In genomic region chr16:56316545-56316944, GRCh38 we compare ENCODE assay signal across 14 cellular contexts.
"Had no signal": no experiment of that assay in that cellular context is flagged by ENCODE, and none has a peak within 500 bp of the region (broad histone marks: within the 10 kb centered on the region; RNA-seq: fewer than 3 reads in every experiment).

No MANE protein-coding gene starts in this region.

- H3K27ac ChIP-seq: colonic mucosa, esophagus squamous epithelium, parathyroid adenoma, transverse colon, vagina had no signal

- DNase-seq: activated CD4-positive, alpha-beta memory T cell treated with anti-CD3 and anti-CD28 coated beads for 36 hours; activated naive CD4-positive, alpha-beta T cell treated with anti-CD3 and anti-CD28 coated beads, Interleukin-2, amount 10 ng/mL, durations not matched to agents 7 days and 5 days; activated T-cell treated with anti-CD3 and anti-CD28 coated beads, Interleukin-2, amount 50 U/mL, for 24 hours; colonic mucosa; effector CD4-positive, alpha-beta T cell; esophagus squamous epithelium; mesenchymal stem cell; stimulated activated CD4-positive, alpha-beta T cell treated with anti-CD3 and anti-CD28 coated beads, Interleukin-2, amount 100 ng/mL, for 48 hours; T-cell; transverse colon had no signal

- ATAC-seq: stimulated activated memory B cell treated with anti-CD40 and anti-IgM and Interleukin-4, amounts not matched to agents 10 μg/mL and 1 μg/mL and 100 μg/mL, for 72 hours; T-cell had no signal

- H3K9ac ChIP-seq: parathyroid adenoma had no signal

- H3K4me1 ChIP-seq: colonic mucosa, parathyroid adenoma had no signal

- H2AFZ ChIP-seq: parathyroid adenoma had no signal

- H3K27me3 ChIP-seq: colonic mucosa, transverse colon, vagina had no signal

- H3K4me3 ChIP-seq: colonic mucosa, esophagus squamous epithelium, transverse colon, vagina had no signal

- H3K9me3 ChIP-seq: colonic mucosa, esophagus squamous epithelium, transverse colon, vagina had no signal

- H3K36me3 ChIP-seq: colonic mucosa, esophagus squamous epithelium, transverse colon, vagina had no signal

- H3K4me1 Mint-ChIP-seq: nephron had no signal

- H3K9me3 Mint-ChIP-seq: activated CD4-positive, alpha-beta memory T cell treated with anti-CD3 and anti-CD28 coated beads for 36 hours; activated naive CD4-positive, alpha-beta T cell treated with anti-CD3 and anti-CD28 coated beads, Interleukin-2, amount 10 ng/mL, durations not matched to agents 7 days and 5 days; activated T-cell treated with anti-CD3 and anti-CD28 coated beads, Interleukin-2, amount 50 U/mL, for 24 hours; nephron; stimulated activated memory B cell treated with anti-CD40 and anti-IgM and Interleukin-4, amounts not matched to agents 10 μg/mL and 1 μg/mL and 100 μg/mL, for 72 hours; T-cell had no signal

- H3K27me3 Mint-ChIP-seq: activated CD4-positive, alpha-beta memory T cell treated with anti-CD3 and anti-CD28 coated beads for 36 hours had no signal

- H3K27ac Mint-ChIP-seq: activated CD4-positive, alpha-beta memory T cell treated with anti-CD3 and anti-CD28 coated beads for 36 hours; activated naive CD4-positive, alpha-beta T cell treated with anti-CD3 and anti-CD28 coated beads, Interleukin-2, amount 10 ng/mL, durations not matched to agents 7 days and 5 days; activated T-cell treated with anti-CD3 and anti-CD28 coated beads, Interleukin-2, amount 50 U/mL, for 24 hours; nephron; stimulated activated memory B cell treated with anti-CD40 and anti-IgM and Interleukin-4, amounts not matched to agents 10 μg/mL and 1 μg/mL and 100 μg/mL, for 72 hours; T-cell had no signal

- H3K4me3 Mint-ChIP-seq: activated CD4-positive, alpha-beta memory T cell treated with anti-CD3 and anti-CD28 coated beads for 36 hours; activated naive CD4-positive, alpha-beta T cell treated with anti-CD3 and anti-CD28 coated beads, Interleukin-2, amount 10 ng/mL, durations not matched to agents 7 days and 5 days; activated T-cell treated with anti-CD3 and anti-CD28 coated beads, Interleukin-2, amount 50 U/mL, for 24 hours; stimulated activated memory B cell treated with anti-CD40 and anti-IgM and Interleukin-4, amounts not matched to agents 10 μg/mL and 1 μg/mL and 100 μg/mL, for 72 hours; T-cell had no signal

- H3K36me3 Mint-ChIP-seq: activated CD4-positive, alpha-beta memory T cell treated with anti-CD3 and anti-CD28 coated beads for 36 hours; activated naive CD4-positive, alpha-beta T cell treated with anti-CD3 and anti-CD28 coated beads, Interleukin-2, amount 10 ng/mL, durations not matched to agents 7 days and 5 days; stimulated activated memory B cell treated with anti-CD40 and anti-IgM and Interleukin-4, amounts not matched to agents 10 μg/mL and 1 μg/mL and 100 μg/mL, for 72 hours; T-cell had no signal
